8 cellular contexts compared by ENCODE assay signal in the genomic region with DNA sequence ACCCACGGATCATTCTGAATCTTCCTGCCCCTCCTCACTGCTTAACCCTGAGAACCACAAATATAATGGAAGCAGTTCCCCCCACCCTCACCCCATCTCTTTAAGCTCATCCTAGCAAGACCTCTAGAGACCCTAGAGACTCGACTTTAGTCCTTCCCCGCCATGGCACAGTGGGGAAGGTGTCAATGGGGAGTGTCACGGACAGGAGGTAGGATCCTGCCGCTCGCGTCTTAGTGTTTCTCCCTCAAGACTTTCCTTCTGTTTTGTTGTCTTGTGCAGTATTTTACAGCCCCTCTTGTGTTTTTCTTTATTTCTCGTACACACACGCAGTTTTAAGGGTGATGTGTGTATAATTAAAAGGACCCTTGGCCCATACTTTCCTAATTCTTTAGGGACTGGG. TPM values are rescaled to one million over a fixed set of nuclear protein-coding genes. Genes with fewer than 3 reads are reported as not detected.
DNase-seq lines count a peak whose midpoint lies in the region; ATAC-seq and TF ChIP-seq lines count a peak whose summit lies in the region.

No MANE protein-coding gene starts in this region.

- H3K79me2 ChIP-seq in HCT116 (ENCODE audit: insufficient read depth, low read length): peaks cover 22% of the 10 kb centered on the region

- H3K36me3 Mint-ChIP-seq in activated CD4-positive, alpha-beta memory T cell treated with anti-CD3 and anti-CD28 coated beads, Interleukin-2, amount 10 ng/mL, durations not matched to agents 7 days and 5 days (ENCODE audit: low read depth): peaks cover 67% of the 10 kb centered on the region

- peaks cover 37% of the 10 kb centered on the region for H3K4me1 Mint-ChIP-seq in activated CD4-positive, alpha-beta memory T cell treated with anti-CD3 and anti-CD28 coated beads, Interleukin-2, amount 10 ng/mL, durations not matched to agents 7 days and 5 days

- 78% methylated on average over 9 of the region's 9 CpGs for WGBS in right cardiac atrium

- H3K36me3 ChIP-seq in HCT116 (ENCODE audit: control insufficient read depth in 1 of 2, insufficient read depth in 2 of 2, low read length in 2 of 2): peaks cover 0 to 3% of the 10 kb centered on the region in 2 experiments; a peak in 1 of 4 replicates

- H3K4me2 ChIP-seq in HCT116 (ENCODE audit: low read length): peak overlapping the region; percentile 99

- peak overlapping the region; percentile 94 for H3K9ac ChIP-seq in HCT116 (ENCODE audit: low read length)

- H3K4me3 ChIP-seq in HCT116 (replicated peaks in 1 of 2; ENCODE audit: low read depth in 1 of 2, low read length in 2 of 2) (peak overlapping the region; percentile 85 to 96), right cardiac atrium (ENCODE audit: low read length) (peak overlapping the region; percentile 30), skin epidermis (peak overlapping the region in 5 of 7 experiments; percentile 50 to 62 (median 53))

- no peaks in the 10 kb centered on the region for H3K9me3 ChIP-seq in HCT116 (ENCODE audit: control insufficient read depth in 1 of 2, insufficient read depth in 1 of 2, low read depth in 1 of 2, low read length in 2 of 2)
- no peaks in the 10 kb centered on the region for H3K9me3 ChIP-seq in right cardiac atrium (ENCODE audit: control insufficient read depth, low read length)

- H2AFZ ChIP-seq in HCT116 (ENCODE audit: low read depth, low read length, poor library complexity, severe bottlenecking): no peak overlapping the region

- no peaks in the 10 kb centered on the region for H3K9me3 Mint-ChIP-seq in activated CD4-positive, alpha-beta memory T cell treated with anti-CD3 and anti-CD28 coated beads, Interleukin-2, amount 10 ng/mL, durations not matched to agents 7 days and 5 days

- ATAC-seq in HCT116 (no peak), right cardiac atrium (no peak), GM19452 (IDR thresholded peaks at IDR 0.05; ENCODE audit: unreplicated experiment) (no peak), GM19035 (IDR thresholded peaks at IDR 0.05; ENCODE audit: unreplicated experiment) (no peak)

- H3K27ac Mint-ChIP-seq in activated CD4-positive, alpha-beta memory T cell treated with anti-CD3 and anti-CD28 coated beads, Interleukin-2, amount 10 ng/mL, durations not matched to agents 7 days and 5 days: peak overlapping the region; percentile 94

- intact Hi-C loops in HCT116 (cut with micrococcal nuclease): no loop called here
- intact Hi-C loops in right cardiac atrium (cut with DNase I): no loop called here

- peak overlapping the region; percentile 87 for H3K4me3 Mint-ChIP-seq in activated CD4-positive, alpha-beta memory T cell treated with anti-CD3 and anti-CD28 coated beads, Interleukin-2, amount 10 ng/mL, durations not matched to agents 7 days and 5 days

- no peak for TF ChIP-seq RAD21 in HCT116 (IDR thresholded peaks at IDR 0.05; ENCODE audit: low read depth)

- no TSS peak for BruUV-seq in HCT116 (replicated peaks; lab: Mats Ljungman, UMichigan)

- H3K27me3 ChIP-seq in HCT116 (ENCODE audit: insufficient read depth, low read length) (no peaks in the 10 kb centered on the region), right cardiac atrium (ENCODE audit: control insufficient read depth, insufficient read depth) (no peaks in the 10 kb centered on the region)

- no peak for TF ChIP-seq POLR2A in HCT116 (IDR thresholded peaks at IDR 0.05; ENCODE audit: borderline replicate concordance, extremely low read depth, insufficient read depth, insufficient read length)

- H3K27ac ChIP-seq in HCT116 (ENCODE audit: low read depth, low read length) (peak overlapping the region; percentile 75; the same call in 1 of the 2 replicates), right cardiac atrium (ENCODE audit: low read length) (peak overlapping the region; percentile 29), skin epidermis (peak overlapping the region in 20 of 21 experiments; percentile 84 to 99 (median 94))

- DNase-seq in HCT116 (ENCODE audit: low read depth, low spot score) (no peak), right cardiac atrium (peak in 1 of 3 donors; percentile 51), AG08396 (ENCODE audit: low spot score) (no peak)
- DNase-seq in activated CD4-positive, alpha-beta memory T cell treated with anti-CD3 and anti-CD28 coated beads, Interleukin-2, amount 10 ng/mL, durations not matched to agents 7 days and 5 days: no peak
- no peak for DNase-seq in stimulated activated naive CD4-positive, alpha-beta T cell (lab: John Stamatoyannopoulos, UW)

- H4K20me1 ChIP-seq in HCT116 (ENCODE audit: insufficient read depth): no peaks in the 10 kb centered on the region

- CTCF ChIA-PET in HCT116 (lab: Charles Lee): interaction anchor here (0.8 to 3.1 kb wide), 5 partner anchors 12 to 115 kb away, joined by 3 to 45 read pairs (median 3); no protein-coding TSS in a partner anchor
- CTCF ChIA-PET in activated CD4-positive, alpha-beta memory T cell treated with anti-CD3 and anti-CD28 coated beads, Interleukin-2, amount 10 ng/mL, durations not matched to agents 7 days and 5 days (lab: Charles Lee): interaction anchor here (0.6 to 2.9 kb wide), 7 partner anchors 9 to 245 kb away, joined by 3 to 68 read pairs (median 5); a partner anchor contains a TSS

- H3K27me3 Mint-ChIP-seq in activated CD4-positive, alpha-beta memory T cell treated with anti-CD3 and anti-CD28 coated beads, Interleukin-2, amount 10 ng/mL, durations not matched to agents 7 days and 5 days: no peaks in the 10 kb centered on the region

- TF ChIP-seq CTCF in HCT116 (IDR thresholded peaks at IDR 0.05 in 2 of 3, conservative IDR thresholded peaks at IDR 0.05 in 1 of 3; ENCODE audit: borderline replicate concordance in 1 of 3, insufficient read depth in 1 of 3, low read depth in 2 of 3, low read length in 2 of 3): no peak

- POLR2A ChIA-PET in HCT116 (lab: Charles Lee): interaction anchor here (1.0 to 2.6 kb wide), 6 partner anchors 12 to 320 kb away, joined by 3 to 25 read pairs (median 12); a partner anchor contains a TSS
- POLR2A ChIA-PET in activated CD4-positive, alpha-beta memory T cell treated with anti-CD3 and anti-CD28 coated beads, Interleukin-2, amount 10 ng/mL, durations not matched to agents 7 days and 5 days (lab: Charles Lee): interaction anchor here (0.7 to 8.8 kb wide), 22 partner anchors 8 to 378 kb away, joined by 3 to 156 read pairs (median 6); a partner anchor contains a TSS

- no peaks in the 10 kb centered on the region for H3K9me2 ChIP-seq in HCT116 (ENCODE audit: insufficient read depth)

- RAD21 ChIA-PET in HCT116 (lab: Charles Lee; ENCODE audit: low non-redundant PET in 1 of 2, low total read pairs in 2 of 2, uncharacterized antibody in 2 of 2, unreplicated experiment in 2 of 2): interaction anchor here in 1 of 2 experiments (0.6 kb wide), 1 partner anchor 249 kb away, joined by 3 read pairs; no protein-coding TSS in a partner anchor

- H3K4me1 ChIP-seq in HCT116 (ENCODE audit: control insufficient read depth in 1 of 2, insufficient read depth in 2 of 2, low read length in 2 of 2) (peaks cover 10 to 21% of the 10 kb centered on the region in 2 experiments), right cardiac atrium (ENCODE audit: control insufficient read depth, insufficient read depth, low read length) (peaks cover 2% of the 10 kb centered on the region)

TF ChIP-seq in HCT116, 20 proteins besides CTCF, POLR2A, EP300 and RAD21:
- TF ChIP-seq ELF1 (IDR thresholded peaks at IDR 0.05; ENCODE audit: borderline replicate concordance, low read depth) (no peak), YY1 (IDR thresholded peaks at IDR 0.05; ENCODE audit: extremely low read depth, insufficient replicate concordance, low read depth, low read length) (no peak)

RNA-seq across cellular contexts. Expression of a gene that starts 0.7 kb away (rescaled TPM):
- total RNA-seq in HCT116 (2021; ENCODE audit: unreplicated experiment) (52.6 TPM), right cardiac atrium (10 to 100 TPM; 55.3 to 62.9 (median 59.5) TPM)
- polyA plus RNA-seq in HCT116 (2012): 47.2 and 55.5 TPM in 2 replicates
- total RNA-seq in activated CD4-positive, alpha-beta memory T cell treated with anti-CD3 and anti-CD28 coated beads, Interleukin-2, amount 10 ng/mL, durations not matched to agents 7 days and 5 days: 10 to 100 TPM; 65.5 to 67.7 TPM
- 93.6 TPM for polyA plus RNA-seq in right cardiac atrium

RNA-seq across cellular contexts. Expression of a gene that starts 18.2 kb away (rescaled TPM):
- total RNA-seq in HCT116 (2021; ENCODE audit: unreplicated experiment) (17.5 TPM), right cardiac atrium (10 to 100 TPM; 14.2 to 21.5 (median 15.7) TPM)
- polyA plus RNA-seq in HCT116 (2012): 10.3 and 10.4 TPM in 2 replicates
- total RNA-seq in activated CD4-positive, alpha-beta memory T cell treated with anti-CD3 and anti-CD28 coated beads, Interleukin-2, amount 10 ng/mL, durations not matched to agents 7 days and 5 days: 10 to 100 TPM; 27.7 to 36.3 TPM
- polyA plus RNA-seq in right cardiac atrium: 8.6 TPM

RNA-seq across cellular contexts. Expression of a gene that starts 29.9 kb away (rescaled TPM):
- total RNA-seq in HCT116 (2021; ENCODE audit: unreplicated experiment) (1.4 TPM), right cardiac atrium (under 1 TPM in 3 of 4 donors, not detected in 1; 0.54 to 0.92 (median 0.66) TPM)
- 1.4 TPM in 2 replicates for polyA plus RNA-seq in HCT116 (2012)
- 1 to 10 TPM; 1.5 to 2.7 TPM for total RNA-seq in activated CD4-positive, alpha-beta memory T cell treated with anti-CD3 and anti-CD28 coated beads, Interleukin-2, amount 10 ng/mL, durations not matched to agents 7 days and 5 days
- polyA plus RNA-seq in right cardiac atrium: 0.45 TPM

RNA-seq across cellular contexts. Expression of a gene that starts 35.7 kb away (rescaled TPM):
- total RNA-seq in HCT116 (2021; ENCODE audit: unreplicated experiment) (10.9 TPM), right cardiac atrium (1 to 10 TPM in 2 of 4 donors, under 1 TPM in 2; 0.68 to 1.5 (median 0.95) TPM)
- polyA plus RNA-seq in HCT116 (2012): 6.4 and 7.3 TPM in 2 replicates
- 1 to 10 TPM; 5.6 to 6.3 TPM for total RNA-seq in activated CD4-positive, alpha-beta memory T cell treated with anti-CD3 and anti-CD28 coated beads, Interleukin-2, amount 10 ng/mL, durations not matched to agents 7 days and 5 days
- 1.3 TPM for polyA plus RNA-seq in right cardiac atrium

RNA-seq across cellular contexts. Expression of a gene that starts 58.7 kb away (rescaled TPM):
- total RNA-seq in HCT116 (2021; ENCODE audit: unreplicated experiment): 0.39 TPM
- 0.30 and 0.37 TPM in 2 replicates for polyA plus RNA-seq in HCT116 (2012)
- 10 to 100 TPM; 20.8 to 21.5 TPM for total RNA-seq in activated CD4-positive, alpha-beta memory T cell treated with anti-CD3 and anti-CD28 coated beads, Interleukin-2, amount 10 ng/mL, durations not matched to agents 7 days and 5 days
- 1 to 10 TPM; 2.3 to 3.4 (median 2.7) TPM for total RNA-seq in right cardiac atrium
- 3.7 TPM for polyA plus RNA-seq in right cardiac atrium

Comparison
In these comparisons a context has a peak if more than half of its experiments do, and no peak if none do; other contexts are left out.
1. H3K27ac ChIP-seq: peak in every context shown above with its lines; median percentile 94 in skin epidermis; 75 in HCT116; 29 in right cardiac atrium.
2. H3K4me3 ChIP-seq: peak in every context shown above with its lines; median percentile 90 in HCT116; 53 in skin epidermis; 30 in right cardiac atrium.